21 cellular contexts compared by ENCODE assay signal in the genomic region with DNA sequence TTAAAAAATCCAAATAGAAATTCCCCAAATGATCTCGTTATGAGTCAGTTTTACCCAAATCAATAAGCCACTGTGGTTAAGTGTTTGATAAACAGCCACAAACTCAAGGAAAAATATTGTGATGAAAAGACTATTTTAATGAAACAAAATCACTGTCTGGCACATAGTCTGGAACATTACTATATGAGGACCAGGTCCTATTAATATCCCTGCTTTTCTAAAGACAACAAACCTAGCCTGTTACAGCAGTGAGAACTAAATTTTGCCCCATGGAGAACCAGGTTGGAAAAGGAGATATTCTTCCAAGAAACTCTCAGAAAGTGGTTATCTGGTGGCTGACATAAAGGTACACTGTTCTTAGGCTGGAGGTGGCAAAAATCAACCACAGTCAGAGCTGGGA. TPM values are rescaled to one million over a fixed set of nuclear protein-coding genes. Genes with fewer than 3 reads are reported as not detected.
DNase-seq lines count a peak whose midpoint lies in the region; ATAC-seq, FAIRE-seq and TF ChIP-seq lines count a peak whose summit lies in the region.
"Had no signal": no experiment of that assay in that cellular context is flagged by ENCODE, and none has a peak within 500 bp of the region (broad histone marks: within the 10 kb centered on the region; RNA-seq: fewer than 3 reads in every experiment).

No MANE protein-coding gene starts in this region.

- no peaks in the 10 kb centered on the region for H3K4me1 Mint-ChIP-seq in nephron

- no peaks in the 10 kb centered on the region for H3K36me3 Mint-ChIP-seq in nephron (ENCODE audit: low read depth)
- H3K36me3 Mint-ChIP-seq: CD8-positive, alpha-beta T cell had no signal

- peak overlapping the region; percentile 58 to 78 (median 66) for H3K27ac Mint-ChIP-seq in nephron
- H3K27ac Mint-ChIP-seq: CD8-positive, alpha-beta T cell had no signal

- H3K9me3 ChIP-seq in left ventricle myocardium inferior (replicated peaks) (no peaks in the 10 kb centered on the region), upper lobe of right lung (no peaks in the 10 kb centered on the region)
- H3K9me3 ChIP-seq: BLaER1, HAP-1 had no signal

- H3K4me3 Mint-ChIP-seq in nephron, result no peak overlapping the region
- H3K4me3 Mint-ChIP-seq: CD8-positive, alpha-beta T cell had no signal

- no peaks in the 10 kb centered on the region for H3K27me3 ChIP-seq in left ventricle myocardium inferior (ENCODE audit: low read depth)
- no peaks in the 10 kb centered on the region for H3K27me3 ChIP-seq in upper lobe of right lung
- H3K27me3 ChIP-seq: BLaER1 had no signal

- TF ChIP-seq CTCF in left ventricle myocardium inferior (IDR thresholded peaks at IDR 0.05; ENCODE audit: borderline replicate concordance) (no peak), nephron (IDR thresholded peaks at IDR 0.05; ENCODE audit: unreplicated experiment in 3 of 3) (no peak), upper lobe of right lung (IDR thresholded peaks at IDR 0.05) (no peak), D721Med (IDR thresholded peaks at IDR 0.05; ENCODE audit: insufficient read depth, missing control alignments) (no peak)

- ATAC-seq in left cardiac atrium (no peak), upper lobe of right lung (no peak)
- ATAC-seq: CD8-positive, alpha-beta T cell; GM12878 had no signal

- no peaks in the 10 kb centered on the region for H3K27me3 Mint-ChIP-seq in nephron (ENCODE audit: low read depth)

- H3K4me1 ChIP-seq in left ventricle myocardium inferior, result peaks cover 31% of the 10 kb centered on the region
- H3K4me1 ChIP-seq in upper lobe of right lung, result no peaks in the 10 kb centered on the region
- H3K4me1 ChIP-seq: HAP-1 had no signal

- H3K9me3 Mint-ChIP-seq in nephron, result no peaks in the 10 kb centered on the region

- DNase-seq in left ventricle myocardium inferior, result no peak
- DNase-seq in left cardiac atrium, result no peak
- DNase-seq in upper lobe of right lung, result no peak
- DNase-seq in GM19240 (ENCODE audit: insufficient read length, low spot score), result no peak
- no peak for DNase-seq in C1 segment of cervical spinal cord (lab: John Stamatoyannopoulos, UW)
- DNase-seq in D721Med (ENCODE audit: insufficient read length, low spot score), result no peak
- DNase-seq: 8988T; Calu3; CD8-positive, alpha-beta T cell; DMS 273 treated with DMSO at 0.1 percent for 48 hours; DMS53; DND-41; EL; GM23248 had no signal

- H3K36me3 ChIP-seq in left ventricle myocardium inferior (no peaks in the 10 kb centered on the region), upper lobe of right lung (no peaks in the 10 kb centered on the region)
- H3K36me3 ChIP-seq: BLaER1, HAP-1 had no signal

- no peak for FAIRE-seq in D721Med (lab: Jason Lieb, UNC)
- FAIRE-seq: GM12878 had no signal

- peak overlapping the region; percentile 62 for H3K27ac ChIP-seq in left ventricle myocardium inferior (replicated peaks)
- peak overlapping the region; percentile 11 for H3K27ac ChIP-seq in upper lobe of right lung
- H3K27ac ChIP-seq: BLaER1, GM23248 had no signal

- intact Hi-C loops in left ventricle myocardium inferior (cut with micrococcal nuclease), result no loop called here
- intact Hi-C loops in left cardiac atrium (cut with DNase I), result no loop called here
- intact Hi-C loops in upper lobe of right lung (cut with DNase I), result no loop called here

- no peak overlapping the region for H3K4me3 ChIP-seq in left ventricle myocardium inferior
- no peak overlapping the region for H3K4me3 ChIP-seq in upper lobe of right lung
- H3K4me3 ChIP-seq: BLaER1, GM12878, GM23248, HAP-1 had no signal

RNA-seq across cellular contexts. Expression of a gene that starts 27.7 kb away (rescaled TPM):
- total RNA-seq in left ventricle myocardium inferior, result 2.3 TPM
- 1 to 10 TPM; 7.4 to 7.6 TPM for total RNA-seq in left cardiac atrium
- total RNA-seq in upper lobe of right lung, result 9.4 TPM
- total RNA-seq: A673; Calu3; CD8-positive, alpha-beta T cell; GM12878; H4; HT-29 had no signal
